9 cellular contexts compared by ENCODE assay signal in genomic region chr3:109098245-109098644, GRCh38. TPM values are rescaled to one million over a fixed set of nuclear protein-coding genes. Genes with fewer than 3 reads are reported as not detected.
DNase-seq lines count a peak whose midpoint lies in the region; ATAC-seq and TF ChIP-seq lines count a peak whose summit lies in the region.
"Had no signal": no experiment of that assay in that cellular context is flagged by ENCODE, and none has a peak within 500 bp of the region (broad histone marks: within the 10 kb centered on the region; RNA-seq: fewer than 3 reads in every experiment).

No MANE protein-coding gene starts in this region.

- H3K27me3 Mint-ChIP-seq in progenitor cell of endocrine pancreas, result no peaks in the 10 kb centered on the region
- H3K27me3 Mint-ChIP-seq: B cell had no signal

- TF ChIP-seq CTCF in WERI-Rb-1 (IDR thresholded peaks at IDR 0.05; ENCODE audit: low read depth, low read length) (peak; percentile 84), progenitor cell of endocrine pancreas (IDR thresholded peaks at IDR 0.05; ENCODE audit: unreplicated experiment) (peak; percentile 58)

- H3K4me3 Mint-ChIP-seq in progenitor cell of endocrine pancreas (ENCODE audit: low read depth), result no peak overlapping the region
- H3K4me3 Mint-ChIP-seq: B cell had no signal

- no peak overlapping the region for H3K27ac Mint-ChIP-seq in progenitor cell of endocrine pancreas
- H3K27ac Mint-ChIP-seq: B cell had no signal

- ATAC-seq in HG03159 (IDR thresholded peaks at IDR 0.05; ENCODE audit: unreplicated experiment), result no peak

- no peak overlapping the region for H3K4me3 ChIP-seq in WERI-Rb-1 (ENCODE audit: low read depth, low read length)

- no peak overlapping the region for H3K27ac ChIP-seq in WERI-Rb-1

- H3K4me1 Mint-ChIP-seq in progenitor cell of endocrine pancreas (ENCODE audit: low read depth), result no peaks in the 10 kb centered on the region
- H3K4me1 Mint-ChIP-seq: B cell had no signal

- no peaks in the 10 kb centered on the region for H3K27me3 ChIP-seq in WERI-Rb-1 (ENCODE audit: insufficient read depth, low read depth, severe bottlenecking)

- no peaks in the 10 kb centered on the region for H3K9me3 Mint-ChIP-seq in progenitor cell of endocrine pancreas (ENCODE audit: low read depth)

- H3K36me3 Mint-ChIP-seq in progenitor cell of endocrine pancreas (ENCODE audit: insufficient read depth), result no peaks in the 10 kb centered on the region

- peak; percentile 4 for DNase-seq in NCI-H345 (lab: John Stamatoyannopoulos, UW)
- no peak for DNase-seq in NCI-H345 treated with DMSO at 0.1 percent for 48 hours (lab: John Stamatoyannopoulos, UW; ENCODE audit: unreplicated experiment)
- DNase-seq in HuH-7 (ENCODE audit: low spot score), result peak; percentile 51
- peak; percentile 69 for DNase-seq in WERI-Rb-1
- no peak for DNase-seq in progenitor cell of endocrine pancreas (ENCODE audit: low spot score, unreplicated experiment)
- no peak for DNase-seq in EL
- no peak for DNase-seq in C1 segment of cervical spinal cord (lab: John Stamatoyannopoulos, UW)

- no peaks in the 10 kb centered on the region for H3K36me3 ChIP-seq in WERI-Rb-1

- no peaks in the 10 kb centered on the region for H3K9me3 ChIP-seq in WERI-Rb-1 (ENCODE audit: severe bottlenecking)

RNA-seq across cellular contexts. Expression of gene MORC1, which starts 19.7 kb away (rescaled TPM):
- not detected in 2 replicates for total RNA-seq in progenitor cell of endocrine pancreas
- total RNA-seq: B cell had no signal

RNA-seq across cellular contexts. Expression of gene C3orf85, which starts 38.3 kb away (rescaled TPM):
- not detected in 2 replicates for total RNA-seq in progenitor cell of endocrine pancreas
- total RNA-seq: B cell had no signal

Comparison
In these comparisons a context has a peak if more than half of its experiments do, and no peak if none do; other contexts are left out.
1. DNase-seq: peak in NCI-H345 (single experiment), HuH-7 (single experiment) and WERI-Rb-1 (single experiment); none in NCI-H345 treated with DMSO at 0.1 percent for 48 hours (single experiment), progenitor cell of endocrine pancreas (single experiment), EL (single experiment) and C1 segment of cervical spinal cord (0 of 14).